In genomic region chr22:39146256-39147101, GRCh38 we compare ENCODE assay signal across 9 cellular contexts. TPM values are rescaled to one million over a fixed set of nuclear protein-coding genes. Genes with fewer than 3 reads are reported as not detected.
DNase-seq lines count a peak whose midpoint lies in the region; ATAC-seq and TF ChIP-seq lines count a peak whose summit lies in the region.
"Had no signal": no experiment of that assay in that cellular context is flagged by ENCODE, and none has a peak within 500 bp of the region (broad histone marks: within the 10 kb centered on the region; RNA-seq: fewer than 3 reads in every experiment).

No MANE protein-coding gene starts in this region.

- H3K36me3 Mint-ChIP-seq in activated naive CD4-positive, alpha-beta T cell treated with anti-CD3 and anti-CD28 coated beads, Interleukin-2, amount 50 U/mL, for 24 hours, result no peaks in the 10 kb centered on the region
- H3K36me3 Mint-ChIP-seq in central memory CD8-positive, alpha-beta T cell (ENCODE audit: insufficient read depth), result peaks cover 15% of the 10 kb centered on the region

- DNase-seq in activated naive CD4-positive, alpha-beta T cell treated with Interleukin-2 at 50 U/mL for 16 hours, result no peak
- DNase-seq in central memory CD8-positive, alpha-beta T cell (ENCODE audit: low spot score in 2 of 2), result no peak
- peak; percentile 49 for DNase-seq in upper lobe of right lung

- H3K4me1 ChIP-seq in muscle layer of duodenum (ENCODE audit: control insufficient read depth in 1 of 2, insufficient read depth in 2 of 2, low read length in 2 of 2) (peaks cover 23 to 71% of the 10 kb centered on the region in 2 donors), upper lobe of right lung (peaks cover 59% of the 10 kb centered on the region)

- H3K27me3 ChIP-seq in muscle layer of duodenum (ENCODE audit: low read depth, low read length), result no peaks in the 10 kb centered on the region
- no peaks in the 10 kb centered on the region for H3K27me3 ChIP-seq in upper lobe of right lung

- peak overlapping the region; percentile 84 for H3K27ac Mint-ChIP-seq in activated naive CD4-positive, alpha-beta T cell treated with anti-CD3 and anti-CD28 coated beads, Interleukin-2, amount 50 U/mL, for 24 hours
- peak overlapping the region; percentile 95 for H3K27ac Mint-ChIP-seq in central memory CD8-positive, alpha-beta T cell (ENCODE audit: low read depth)

- no peak for ATAC-seq in central memory CD8-positive, alpha-beta T cell (replicated peaks; ENCODE audit: extremely low read depth, poor library complexity, severe bottlenecking)
- no peak for ATAC-seq in upper lobe of right lung
- no peak for ATAC-seq in GM18873 (IDR thresholded peaks at IDR 0.05; ENCODE audit: low FRiP score, unreplicated experiment)
- no peak for ATAC-seq in GM21825 (IDR thresholded peaks at IDR 0.05; ENCODE audit: unreplicated experiment)
- ATAC-seq in HG03095 (IDR thresholded peaks at IDR 0.05; ENCODE audit: unreplicated experiment), result no peak

- intact Hi-C loops in upper lobe of right lung (cut with DNase I), result no loop called here

- H3K4me1 Mint-ChIP-seq in activated naive CD4-positive, alpha-beta T cell treated with anti-CD3 and anti-CD28 coated beads, Interleukin-2, amount 50 U/mL, for 24 hours, result peaks cover 63% of the 10 kb centered on the region
- peaks cover 55% of the 10 kb centered on the region for H3K4me1 Mint-ChIP-seq in central memory CD8-positive, alpha-beta T cell

- peaks cover 5% of the 10 kb centered on the region in 2 donors for H3K36me3 ChIP-seq in muscle layer of duodenum (ENCODE audit: control insufficient read depth in 1 of 2, insufficient read depth in 2 of 2, low read length in 2 of 2)
- H3K36me3 ChIP-seq in upper lobe of right lung, result no peaks in the 10 kb centered on the region

- no peaks in the 10 kb centered on the region for H3K9me3 ChIP-seq in muscle layer of duodenum (ENCODE audit: control insufficient read depth in 1 of 2, low read length in 2 of 2)
- H3K9me3 ChIP-seq in upper lobe of right lung, result no peaks in the 10 kb centered on the region

- H3K27me3 Mint-ChIP-seq in activated naive CD4-positive, alpha-beta T cell treated with anti-CD3 and anti-CD28 coated beads, Interleukin-2, amount 50 U/mL, for 24 hours, result no peaks in the 10 kb centered on the region
- H3K27me3 Mint-ChIP-seq in central memory CD8-positive, alpha-beta T cell, result no peaks in the 10 kb centered on the region

- H3K9me3 Mint-ChIP-seq in activated naive CD4-positive, alpha-beta T cell treated with anti-CD3 and anti-CD28 coated beads, Interleukin-2, amount 50 U/mL, for 24 hours, result no peaks in the 10 kb centered on the region
- no peaks in the 10 kb centered on the region for H3K9me3 Mint-ChIP-seq in central memory CD8-positive, alpha-beta T cell

- peak overlapping the region; percentile 78 for H3K27ac ChIP-seq in muscle layer of duodenum (ENCODE audit: low read length)
- H3K27ac ChIP-seq in upper lobe of right lung, result peak overlapping the region; percentile 92

- peak overlapping the region; percentile 56 to 92 for H3K4me3 ChIP-seq in muscle layer of duodenum (ENCODE audit: low read depth in 1 of 2, low read length in 2 of 2)
- peak overlapping the region; percentile 91 for H3K4me3 ChIP-seq in upper lobe of right lung

- peak overlapping the region; percentile 86 for H3K4me3 Mint-ChIP-seq in activated naive CD4-positive, alpha-beta T cell treated with anti-CD3 and anti-CD28 coated beads, Interleukin-2, amount 50 U/mL, for 24 hours
- H3K4me3 Mint-ChIP-seq in central memory CD8-positive, alpha-beta T cell, result peak overlapping the region; percentile 91

- TF ChIP-seq CTCF in upper lobe of right lung (IDR thresholded peaks at IDR 0.05), result no peak

RNA-seq across cellular contexts. Expression of gene CBX7, which starts 6.0 kb away (rescaled TPM):
- 62.7 TPM for total RNA-seq in upper lobe of right lung

RNA-seq across cellular contexts. Expression of gene APOBEC3H, which starts 49.4 kb away (rescaled TPM):
- 0.84 TPM for total RNA-seq in upper lobe of right lung
- total RNA-seq: glomerular endothelial cell had no signal
